Comparison of ENCODE assay signal across 21 cellular contexts in genomic region chr13:80009760-80010159, GRCh38.
DNase-seq lines count a peak whose midpoint lies in the region; ATAC-seq, FAIRE-seq and TF ChIP-seq lines count a peak whose summit lies in the region.
"Had no signal": no experiment of that assay in that cellular context is flagged by ENCODE, and none has a peak within 500 bp of the region (broad histone marks: within the 10 kb centered on the region; RNA-seq: fewer than 3 reads in every experiment).

No MANE protein-coding gene starts in this region.

- no peaks in the 10 kb centered on the region for H3K9me3 ChIP-seq in liver (ENCODE audit: control insufficient read depth in 4 of 4, low read length in 3 of 4)
- no peaks in the 10 kb centered on the region; the same call in 1 of the 2 replicates for H3K9me3 ChIP-seq in HepG2 (ENCODE audit: low read length)
- no peaks in the 10 kb centered on the region for H3K9me3 ChIP-seq in neural progenitor cell (ENCODE audit: low read depth)
- H3K9me3 ChIP-seq in endodermal cell (ENCODE audit: control insufficient read depth, low read length): peaks cover 5% of the 10 kb centered on the region
- H3K9me3 ChIP-seq: BE2C had no signal

- TF ChIP-seq POLR2A in HepG2 (IDR thresholded peaks at IDR 0.05; ENCODE audit: insufficient read depth in 1 of 2, low read depth in 2 of 2, low read length in 2 of 2) (no peak), GM12892 (IDR thresholded peaks at IDR 0.05; ENCODE audit: low read depth, low read length) (no peak)

- H3K36me3 Mint-ChIP-seq in neural progenitor cell (no peaks in the 10 kb centered on the region), endodermal cell (ENCODE audit: low read depth) (no peaks in the 10 kb centered on the region)
- H3K36me3 Mint-ChIP-seq: CD4-positive, CD25-positive, alpha-beta regulatory T cell had no signal

- no peak for FAIRE-seq in HepG2 (lab: Jason Lieb, UNC)
- FAIRE-seq in GM12892 (lab: Jason Lieb, UNC): no peak

- BruUV-seq in HepG2 (replicated peaks; lab: Mats Ljungman, UMichigan): no TSS peak

- H3K9ac ChIP-seq in liver (ENCODE audit: low read depth in 1 of 2, low read length in 2 of 2) (no peak overlapping the region), HepG2 (ENCODE audit: insufficient read depth, low read depth, low read length) (no peak overlapping the region), neural progenitor cell (no peak overlapping the region), endodermal cell (ENCODE audit: extremely low read depth, low read length, poor library complexity, severe bottlenecking) (no peak overlapping the region)
- H3K9ac ChIP-seq: GM23248 had no signal

- H3K4me3 Mint-ChIP-seq in neural progenitor cell: no peak overlapping the region
- H3K4me3 Mint-ChIP-seq in endodermal cell: no peak overlapping the region
- H3K4me3 Mint-ChIP-seq: CD4-positive, CD25-positive, alpha-beta regulatory T cell had no signal

- POLR2A ChIA-PET in HepG2 (lab: Yijun Ruan, JAX): no interaction called here

- no peaks in the 10 kb centered on the region for H3K36me3 ChIP-seq in liver (ENCODE audit: control insufficient read depth in 4 of 4, insufficient read depth in 3 of 4, low read depth in 1 of 4, low read length in 3 of 4)
- H3K36me3 ChIP-seq in HepG2 (replicated peaks in 1 of 2; ENCODE audit: control insufficient read depth in 1 of 2, insufficient read depth in 2 of 2, low read length in 2 of 2): no peaks in the 10 kb centered on the region
- H3K36me3 ChIP-seq in neural progenitor cell: no peaks in the 10 kb centered on the region
- no peaks in the 10 kb centered on the region for H3K36me3 ChIP-seq in endodermal cell (ENCODE audit: control insufficient read depth, insufficient read depth, low read length)
- H3K36me3 ChIP-seq: BE2C had no signal

- ATAC-seq in HepG2: no peak
- ATAC-seq: PC-3 had no signal

- CTCF ChIA-PET in HepG2 (lab: Yijun Ruan, JAX; ENCODE audit: low intra/inter-chr PET ratio, low total read pairs): no interaction called here

- peak overlapping the region; percentile 21 for H3K27ac Mint-ChIP-seq in neural progenitor cell
- no peak overlapping the region for H3K27ac Mint-ChIP-seq in endodermal cell
- H3K27ac Mint-ChIP-seq: CD4-positive, CD25-positive, alpha-beta regulatory T cell had no signal

- H3K79me2 ChIP-seq in HepG2 (ENCODE audit: insufficient read depth, low read length): no peaks in the 10 kb centered on the region
- no peaks in the 10 kb centered on the region for H3K79me2 ChIP-seq in neural progenitor cell (ENCODE audit: low read depth)

- in situ Hi-C loops in HepG2 (cut with HindIII; ENCODE audit: extremely low pct_ligation_motif_present, low pct_unique_long_range_greater_than_20kb): no loop called here

- DNase-seq in HepG2 (ENCODE audit: low spot score) (no peak), iris pigment epithelial cell (ENCODE audit: low read depth) (peak; percentile 23), neural progenitor cell (ENCODE audit: low spot score) (no peak), GM12892 (ENCODE audit: insufficient read length) (no peak), NCI-H1417 treated with DMSO at 0.1 percent for 48 hours (lab: John Stamatoyannopoulos, UW) (no peak), endodermal cell (no peak)
- DNase-seq: 8988T; BE2C; CD4-positive, CD25-positive, alpha-beta regulatory T cell; DMS153; GDM1; GM23248; HCEC 1CT; NCI-H1694; NCI-H2107; NCI-H510A treated with DMSO at 0.1 percent for 48 hours; PC-3; RPMI8226; SHP77 treated with DMSO at 0.1 percent for 48 hours had no signal

- H3F3A ChIP-seq in neural progenitor cell (ENCODE audit: low read depth): no peaks in the 10 kb centered on the region

- H2AFZ ChIP-seq in HepG2 (ENCODE audit: low read length) (no peak overlapping the region), neural progenitor cell (replicated peaks) (no peak overlapping the region)

- H3K4me2 ChIP-seq in HepG2 (ENCODE audit: low read depth, low read length) (no peak overlapping the region), neural progenitor cell (no peak overlapping the region)

- no peak for TF ChIP-seq CTCF in liver (IDR thresholded peaks at IDR 0.05; ENCODE audit: low read depth, low read length, missing input control)
- no peak for TF ChIP-seq CTCF in HepG2 (CRISPR knock-in tag; IDR thresholded peaks at IDR 0.05)
- no peak for TF ChIP-seq CTCF in neural progenitor cell (IDR thresholded peaks at IDR 0.05)
- TF ChIP-seq CTCF in endodermal cell (conservative IDR thresholded peaks at IDR 0.05): no peak

- TF ChIP-seq EP300 in HepG2 (IDR thresholded peaks at IDR 0.05; ENCODE audit: low read depth in 2 of 2, low read length in 2 of 2): no peak
- TF ChIP-seq EP300 in HepG2 (CRISPR knock-in tag; IDR thresholded peaks at IDR 0.05; ENCODE audit: borderline replicate concordance): no peak

- TF ChIP-seq RAD21 in liver (IDR thresholded peaks at IDR 0.05) (no peak), HepG2 (CRISPR knock-in tag; IDR thresholded peaks at IDR 0.05) (no peak)

- H4K20me1 ChIP-seq in HepG2 (ENCODE audit: insufficient read depth, low read length) (no peaks in the 10 kb centered on the region), neural progenitor cell (ENCODE audit: low read depth) (no peaks in the 10 kb centered on the region)

- H3K9me3 Mint-ChIP-seq in neural progenitor cell: peaks cover 13% of the 10 kb centered on the region
- no peaks in the 10 kb centered on the region for H3K9me3 Mint-ChIP-seq in endodermal cell

- H3K4me1 ChIP-seq in liver (ENCODE audit: control insufficient read depth in 4 of 4, insufficient read depth in 4 of 4, low read length in 3 of 4) (peaks cover 0 to 6% (median 3%) of the 10 kb centered on the region in 4 donors), HepG2 (ENCODE audit: insufficient read depth, low read length) (no peaks in the 10 kb centered on the region), neural progenitor cell (peaks cover 2% of the 10 kb centered on the region), endodermal cell (ENCODE audit: control insufficient read depth, insufficient read depth, low read length) (peaks cover 3% of the 10 kb centered on the region)

- intact Hi-C loops in HepG2 (cut with micrococcal nuclease; ENCODE audit: unreplicated experiment): no loop called here

- no peak overlapping the region for H3K4me3 ChIP-seq in liver (ENCODE audit: low read depth in 1 of 3, low read length in 3 of 3)
- H3K4me3 ChIP-seq in HepG2 (replicated peaks in 1 of 3; ENCODE audit: insufficient read depth in 1 of 3, low read depth in 2 of 3, low read length in 3 of 3): no peak overlapping the region
- H3K4me3 ChIP-seq in neural progenitor cell: no peak overlapping the region
- H3K4me3 ChIP-seq in endodermal cell (ENCODE audit: low read length): no peak overlapping the region
- H3K4me3 ChIP-seq: GM23248 had no signal

- H3K4me1 Mint-ChIP-seq in neural progenitor cell (peaks cover 7% of the 10 kb centered on the region), endodermal cell (peaks cover 12% of the 10 kb centered on the region)
- H3K4me1 Mint-ChIP-seq: CD4-positive, CD25-positive, alpha-beta regulatory T cell had no signal

- H3K27ac ChIP-seq in liver (ENCODE audit: low read depth in 1 of 2, low read length in 2 of 2) (no peak overlapping the region), HepG2 (ENCODE audit: extremely low read length, insufficient read depth, low read length) (no peak overlapping the region), neural progenitor cell (no peak overlapping the region), temporal lobe (ENCODE audit: low read depth, low read length) (peak overlapping the region; percentile 77), endodermal cell (ENCODE audit: low read depth, low read length) (no peak overlapping the region)
- H3K27ac ChIP-seq: GM23248 had no signal

- H3K27me3 Mint-ChIP-seq in neural progenitor cell (ENCODE audit: insufficient read depth, low read depth) (peaks cover 6% of the 10 kb centered on the region), endodermal cell (ENCODE audit: insufficient read depth) (no peaks in the 10 kb centered on the region)
- H3K27me3 Mint-ChIP-seq: CD4-positive, CD25-positive, alpha-beta regulatory T cell had no signal

- no peaks in the 10 kb centered on the region for H3K27me3 ChIP-seq in liver (ENCODE audit: control insufficient read depth in 4 of 4, insufficient read depth in 4 of 4, low read length in 3 of 4)
- no peaks in the 10 kb centered on the region for H3K27me3 ChIP-seq in HepG2 (ENCODE audit: control insufficient read depth in 1 of 2, insufficient read depth in 2 of 2, low read length in 2 of 2)
- no peaks in the 10 kb centered on the region for H3K27me3 ChIP-seq in neural progenitor cell
- no peaks in the 10 kb centered on the region for H3K27me3 ChIP-seq in endodermal cell (ENCODE audit: control insufficient read depth, insufficient read depth, low read length, poor library complexity, severe bottlenecking)
- H3K27me3 ChIP-seq: BE2C had no signal

TF ChIP-seq in liver, 16 proteins besides CTCF, POLR2A, EP300 and RAD21:
- TF ChIP-seq, protein P1, sequence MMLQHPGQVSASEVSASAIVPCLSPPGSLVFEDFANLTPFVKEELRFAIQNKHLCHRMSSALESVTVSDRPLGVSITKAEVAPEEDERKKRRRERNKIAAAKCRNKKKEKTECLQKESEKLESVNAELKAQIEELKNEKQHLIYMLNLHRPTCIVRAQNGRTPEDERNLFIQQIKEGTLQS (IDR thresholded peaks at IDR 0.05): no peak
- TF ChIP-seq FOXA2 (IDR thresholded peaks at IDR 0.05) (no peak), YY1 (IDR thresholded peaks at IDR 0.05) (no peak), HNF4A (conservative IDR thresholded peaks at IDR 0.05) (peak; percentile 25 to 32)

TF ChIP-seq in HepG2, 621 proteins besides CTCF, POLR2A, EP300 and RAD21:
- TF ChIP-seq MTF2 (CRISPR knock-in tag; IDR thresholded peaks at IDR 0.05; ENCODE audit: borderline replicate concordance) (no peak), ATF7-NPFF (CRISPR knock-in tag; IDR thresholded peaks at IDR 0.05; ENCODE audit: low read depth) (no peak), ZSCAN21 (CRISPR knock-in tag; IDR thresholded peaks at IDR 0.05; ENCODE audit: borderline replicate concordance) (no peak), ZNF263 (CRISPR knock-in tag; IDR thresholded peaks at IDR 0.05) (no peak), SRF (IDR thresholded peaks at IDR 0.05; ENCODE audit: low read depth, low read length) (no peak), MXD3 (CRISPR knock-in tag; IDR thresholded peaks at IDR 0.05) (no peak), SAFB2 (CRISPR knock-in tag; IDR thresholded peaks at IDR 0.05; ENCODE audit: borderline replicate concordance, low read depth) (no peak), FOXJ3 (CRISPR knock-in tag; IDR thresholded peaks at IDR 0.05; ENCODE audit: borderline replicate concordance) (no peak)
